In the genomic region with DNA sequence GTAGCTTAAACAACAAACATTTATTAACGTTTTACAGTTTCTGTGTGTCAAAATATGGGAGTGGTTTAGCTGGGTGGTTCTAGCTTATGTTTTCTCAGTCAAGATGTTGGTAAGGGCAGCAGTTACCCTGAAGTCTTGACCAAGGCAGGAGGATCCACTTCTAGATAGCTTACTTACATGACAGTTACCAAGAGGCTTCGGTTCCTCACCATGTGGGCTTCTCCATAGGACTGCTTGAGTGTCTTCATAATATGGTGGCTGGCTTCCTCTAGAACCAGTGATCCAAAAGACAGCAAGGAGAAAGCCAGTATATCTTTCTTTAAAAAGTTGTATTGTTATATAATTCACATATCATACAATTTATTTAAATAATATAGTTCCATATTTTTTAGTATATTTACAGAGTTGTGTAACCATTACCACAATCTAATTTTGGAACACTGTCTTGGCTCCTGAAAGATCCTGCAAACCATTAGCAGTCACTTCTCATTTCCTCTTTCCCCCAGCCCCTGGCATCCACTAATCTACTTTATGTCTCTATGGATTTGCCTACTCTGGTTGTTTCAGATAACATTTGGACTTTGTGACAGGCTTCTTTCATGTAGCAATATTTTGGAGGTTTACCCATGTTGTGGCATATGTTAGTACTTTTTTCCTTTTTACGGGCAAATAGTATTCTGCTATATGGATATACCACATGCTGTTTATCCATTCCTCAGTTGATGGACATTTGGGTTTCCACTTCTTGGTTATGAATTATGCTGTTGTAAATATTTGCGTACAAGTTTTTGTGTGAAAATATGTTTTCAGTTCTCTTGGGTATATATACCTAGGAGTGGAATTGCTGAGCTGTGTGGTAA, we compare ENCODE assay signal across 19 cellular contexts. TPM values are rescaled to one million over a fixed set of nuclear protein-coding genes. Genes with fewer than 3 reads are reported as not detected.
DNase-seq lines count a peak whose midpoint lies in the region; ATAC-seq and TF ChIP-seq lines count a peak whose summit lies in the region.
"Had no signal": no experiment of that assay in that cellular context is flagged by ENCODE, and none has a peak within 500 bp of the region (broad histone marks: within the 10 kb centered on the region; RNA-seq: fewer than 3 reads in every experiment).

No MANE protein-coding gene starts in this region.

- H3K27ac ChIP-seq in breast epithelium = no peak overlapping the region
- H3K27ac ChIP-seq in RWPE2 (ENCODE audit: poor library complexity, severe bottlenecking) = peak overlapping the region; percentile 56
- H3K27ac ChIP-seq in smooth muscle cell (ENCODE audit: low read depth) = peak overlapping the region; percentile 46
- H3K27ac ChIP-seq: heart left ventricle, pancreas, WERI-Rb-1 had no signal

- H3K4me1 ChIP-seq in breast epithelium = no peaks in the 10 kb centered on the region
- peaks cover 31% of the 10 kb centered on the region for H3K4me1 ChIP-seq in RWPE2 (ENCODE audit: insufficient read depth, poor library complexity, severe bottlenecking)
- no peaks in the 10 kb centered on the region for H3K4me1 ChIP-seq in smooth muscle cell (ENCODE audit: low read depth)
- H3K4me1 ChIP-seq: pancreas had no signal

- 97% methylated on average over 4 of the region's 4 CpGs for WGBS in smooth muscle cell (ENCODE audit: low lambda C conversion rate)

- H2AFZ ChIP-seq in smooth muscle cell (ENCODE audit: low read depth) = no peak overlapping the region

- H3K27me3 Mint-ChIP-seq in MCF 10A (ENCODE audit: insufficient read depth, unreplicated experiment) = no peaks in the 10 kb centered on the region
- H3K27me3 Mint-ChIP-seq: type B pancreatic cell had no signal

- TF ChIP-seq POLR2A in breast epithelium (IDR thresholded peaks at IDR 0.05) = no peak

- no peak for DNase-seq in MCF 10A (ENCODE audit: unreplicated experiment)
- no peak for DNase-seq in breast epithelium (ENCODE audit: low spot score in 2 of 2)
- no peak for DNase-seq in RWPE2 (ENCODE audit: low spot score)
- peak; percentile 26 for DNase-seq in fibroblast of peridontal ligament (ENCODE audit: extremely low read depth)
- no peak for DNase-seq in smooth muscle cell (lab: John Stamatoyannopoulos, UW; ENCODE audit: unreplicated experiment)
- no peak for DNase-seq in COR-L47 (lab: John Stamatoyannopoulos, UW)
- DNase-seq: activated CD8-positive, alpha-beta memory T cell treated with anti-CD3 and anti-CD28 coated beads for 24 hours; activated effector memory CD4-positive, alpha-beta T cell treated with anti-CD3 and anti-CD28 coated beads, Interleukin-2, amount 50 U/mL, for 16 hours; heart left ventricle; NCI-H1417; NCI-H345; pancreas; small intestine; stimulated activated naive CD4-positive, alpha-beta T cell; SW 1271; WERI-Rb-1 had no signal

- H3K9me3 ChIP-seq in breast epithelium = no peaks in the 10 kb centered on the region
- H3K9me3 ChIP-seq in RWPE2 (ENCODE audit: severe bottlenecking) = no peaks in the 10 kb centered on the region
- H3K9me3 ChIP-seq in smooth muscle cell (replicated peaks; ENCODE audit: low read depth) = no peaks in the 10 kb centered on the region
- H3K9me3 ChIP-seq: pancreas had no signal

- H3K27me3 ChIP-seq in breast epithelium = no peaks in the 10 kb centered on the region
- no peaks in the 10 kb centered on the region for H3K27me3 ChIP-seq in RWPE2 (ENCODE audit: insufficient read depth, poor library complexity, severe bottlenecking)
- no peaks in the 10 kb centered on the region for H3K27me3 ChIP-seq in smooth muscle cell (ENCODE audit: low read depth)
- H3K27me3 ChIP-seq: heart left ventricle, pancreas had no signal

- no peak overlapping the region for H3K4me3 Mint-ChIP-seq in MCF 10A (ENCODE audit: unreplicated experiment)
- H3K4me3 Mint-ChIP-seq: type B pancreatic cell had no signal

- H3K9me3 Mint-ChIP-seq in MCF 10A (ENCODE audit: unreplicated experiment) = no peaks in the 10 kb centered on the region
- H3K9me3 Mint-ChIP-seq: type B pancreatic cell had no signal

- H3K27ac Mint-ChIP-seq in MCF 10A (ENCODE audit: low read depth, unreplicated experiment) = peak overlapping the region; percentile 51
- H3K27ac Mint-ChIP-seq: type B pancreatic cell had no signal

- TF ChIP-seq CTCF in MCF 10A (IDR thresholded peaks at IDR 0.05; ENCODE audit: unreplicated experiment) (no peak), breast epithelium (IDR thresholded peaks at IDR 0.05) (no peak), RWPE2 (IDR thresholded peaks at IDR 0.05; ENCODE audit: poor library complexity, severe bottlenecking) (no peak), smooth muscle cell (IDR thresholded peaks at IDR 0.05; ENCODE audit: borderline replicate concordance, insufficient read depth, poor library complexity, severe bottlenecking) (no peak)

- H3K36me3 Mint-ChIP-seq in MCF 10A (ENCODE audit: insufficient read depth, unreplicated experiment) = peaks cover 48% of the 10 kb centered on the region

- intact Hi-C loops in MCF 10A (cut with micrococcal nuclease) = no loop called here
- intact Hi-C loops in breast epithelium (cut with DNase I; ENCODE audit: low total_unique reads) = no loop called here

- H3K9ac ChIP-seq in smooth muscle cell (ENCODE audit: low read depth) = no peak overlapping the region

- peaks cover 2% of the 10 kb centered on the region for H3F3A ChIP-seq in smooth muscle cell (ENCODE audit: low read depth)

- CTCF ChIA-PET in MCF 10A (lab: Yijun Ruan, JAX) = interaction anchor here (0.5 to 0.9 kb wide), 2 partner anchors 12 to 16 kb away, joined by 3 to 4 read pairs; no protein-coding TSS in a partner anchor

- peaks cover 3% of the 10 kb centered on the region for H3K36me3 ChIP-seq in breast epithelium
- H3K36me3 ChIP-seq in RWPE2 (ENCODE audit: low read depth) = peaks cover 100% of the 10 kb centered on the region
- no peaks in the 10 kb centered on the region for H3K36me3 ChIP-seq in smooth muscle cell (ENCODE audit: low read depth)

- ATAC-seq in RWPE2 (ENCODE audit: low read depth) (no peak), HG02678 (IDR thresholded peaks at IDR 0.05; ENCODE audit: unreplicated experiment) (no peak), HG02938 (IDR thresholded peaks at IDR 0.05; ENCODE audit: unreplicated experiment) (no peak)
- ATAC-seq: heart left ventricle had no signal

- H4K20me1 ChIP-seq in smooth muscle cell (ENCODE audit: low read depth) = peaks cover 61% of the 10 kb centered on the region

- no TSS peak for BruUV-seq in MCF 10A (replicated peaks; lab: Mats Ljungman, UMichigan)

- peaks cover 29% of the 10 kb centered on the region for H3K79me2 ChIP-seq in smooth muscle cell (ENCODE audit: low read depth)

- POLR2A ChIA-PET in MCF 10A (lab: Yijun Ruan, JAX) = interaction anchor here (0.7 to 5.6 kb wide), 7 partner anchors 8 to 93 kb away, joined by 3 to 82 read pairs (median 6); a partner anchor contains a TSS

- H3K4me1 Mint-ChIP-seq in MCF 10A (ENCODE audit: insufficient read depth, unreplicated experiment) = peaks cover 5% of the 10 kb centered on the region

- H3K4me3 ChIP-seq in breast epithelium (no peak overlapping the region), RWPE2 (ENCODE audit: severe bottlenecking) (no peak overlapping the region), smooth muscle cell (no peak overlapping the region)
- H3K4me3 ChIP-seq: heart left ventricle, pancreas had no signal

- H3K4me2 ChIP-seq in smooth muscle cell = no peak overlapping the region

RNA-seq across cellular contexts. Expression of a gene that starts 33.3 kb away (rescaled TPM):
- total RNA-seq in MCF 10A (2022) (106 and 114 TPM in 2 replicates), breast epithelium (10 to 100 TPM; 20.8 to 32.2 (median 22.0) TPM), smooth muscle cell (107 and 115 TPM in 2 replicates)
- 26.8 and 38.6 TPM in 2 replicates for polyA plus RNA-seq in smooth muscle cell

Comparison
In these comparisons a context has a peak if more than half of its experiments do, and no peak if none do; other contexts are left out.
1. H3K27ac ChIP-seq: peak in RWPE2 (single experiment) and smooth muscle cell (single experiment); none in breast epithelium (0 of 2).